1 cellular context compared by ENCODE assay signal in the genomic region with DNA sequence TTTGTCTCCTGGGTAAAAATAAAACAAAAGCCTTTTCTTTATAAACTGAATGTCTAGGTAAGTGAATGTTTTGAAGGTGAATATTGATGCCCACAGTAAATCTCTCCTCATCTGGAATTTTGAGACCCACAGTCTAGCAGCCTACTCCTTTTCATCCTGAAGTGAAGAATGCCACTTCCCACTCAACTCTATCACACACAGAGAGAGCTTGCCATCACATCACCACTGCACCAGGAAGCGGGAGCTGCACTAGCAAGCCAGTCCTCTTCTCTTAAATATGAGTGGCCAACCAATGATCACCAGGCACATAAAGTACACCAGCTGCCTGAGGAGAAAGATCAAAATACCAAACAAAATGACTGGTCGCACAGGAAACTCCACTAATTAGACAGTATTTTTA.
TF ChIP-seq lines count a peak whose summit lies in the region.

No MANE protein-coding gene starts in this region.

TF ChIP-seq in GM23338, 12 proteins besides CTCF, POLR2A, EP300 and RAD21 (continued from another document):
- TF ChIP-seq EZH2phosphoT487 (IDR thresholded peaks at IDR 0.05; ENCODE audit: unreplicated experiment) (no peak), ZNF331 (CRISPR knock-in tag; IDR thresholded peaks at IDR 0.05; ENCODE audit: low read depth) (no peak)
- TF ChIP-seq, protein P1, sequence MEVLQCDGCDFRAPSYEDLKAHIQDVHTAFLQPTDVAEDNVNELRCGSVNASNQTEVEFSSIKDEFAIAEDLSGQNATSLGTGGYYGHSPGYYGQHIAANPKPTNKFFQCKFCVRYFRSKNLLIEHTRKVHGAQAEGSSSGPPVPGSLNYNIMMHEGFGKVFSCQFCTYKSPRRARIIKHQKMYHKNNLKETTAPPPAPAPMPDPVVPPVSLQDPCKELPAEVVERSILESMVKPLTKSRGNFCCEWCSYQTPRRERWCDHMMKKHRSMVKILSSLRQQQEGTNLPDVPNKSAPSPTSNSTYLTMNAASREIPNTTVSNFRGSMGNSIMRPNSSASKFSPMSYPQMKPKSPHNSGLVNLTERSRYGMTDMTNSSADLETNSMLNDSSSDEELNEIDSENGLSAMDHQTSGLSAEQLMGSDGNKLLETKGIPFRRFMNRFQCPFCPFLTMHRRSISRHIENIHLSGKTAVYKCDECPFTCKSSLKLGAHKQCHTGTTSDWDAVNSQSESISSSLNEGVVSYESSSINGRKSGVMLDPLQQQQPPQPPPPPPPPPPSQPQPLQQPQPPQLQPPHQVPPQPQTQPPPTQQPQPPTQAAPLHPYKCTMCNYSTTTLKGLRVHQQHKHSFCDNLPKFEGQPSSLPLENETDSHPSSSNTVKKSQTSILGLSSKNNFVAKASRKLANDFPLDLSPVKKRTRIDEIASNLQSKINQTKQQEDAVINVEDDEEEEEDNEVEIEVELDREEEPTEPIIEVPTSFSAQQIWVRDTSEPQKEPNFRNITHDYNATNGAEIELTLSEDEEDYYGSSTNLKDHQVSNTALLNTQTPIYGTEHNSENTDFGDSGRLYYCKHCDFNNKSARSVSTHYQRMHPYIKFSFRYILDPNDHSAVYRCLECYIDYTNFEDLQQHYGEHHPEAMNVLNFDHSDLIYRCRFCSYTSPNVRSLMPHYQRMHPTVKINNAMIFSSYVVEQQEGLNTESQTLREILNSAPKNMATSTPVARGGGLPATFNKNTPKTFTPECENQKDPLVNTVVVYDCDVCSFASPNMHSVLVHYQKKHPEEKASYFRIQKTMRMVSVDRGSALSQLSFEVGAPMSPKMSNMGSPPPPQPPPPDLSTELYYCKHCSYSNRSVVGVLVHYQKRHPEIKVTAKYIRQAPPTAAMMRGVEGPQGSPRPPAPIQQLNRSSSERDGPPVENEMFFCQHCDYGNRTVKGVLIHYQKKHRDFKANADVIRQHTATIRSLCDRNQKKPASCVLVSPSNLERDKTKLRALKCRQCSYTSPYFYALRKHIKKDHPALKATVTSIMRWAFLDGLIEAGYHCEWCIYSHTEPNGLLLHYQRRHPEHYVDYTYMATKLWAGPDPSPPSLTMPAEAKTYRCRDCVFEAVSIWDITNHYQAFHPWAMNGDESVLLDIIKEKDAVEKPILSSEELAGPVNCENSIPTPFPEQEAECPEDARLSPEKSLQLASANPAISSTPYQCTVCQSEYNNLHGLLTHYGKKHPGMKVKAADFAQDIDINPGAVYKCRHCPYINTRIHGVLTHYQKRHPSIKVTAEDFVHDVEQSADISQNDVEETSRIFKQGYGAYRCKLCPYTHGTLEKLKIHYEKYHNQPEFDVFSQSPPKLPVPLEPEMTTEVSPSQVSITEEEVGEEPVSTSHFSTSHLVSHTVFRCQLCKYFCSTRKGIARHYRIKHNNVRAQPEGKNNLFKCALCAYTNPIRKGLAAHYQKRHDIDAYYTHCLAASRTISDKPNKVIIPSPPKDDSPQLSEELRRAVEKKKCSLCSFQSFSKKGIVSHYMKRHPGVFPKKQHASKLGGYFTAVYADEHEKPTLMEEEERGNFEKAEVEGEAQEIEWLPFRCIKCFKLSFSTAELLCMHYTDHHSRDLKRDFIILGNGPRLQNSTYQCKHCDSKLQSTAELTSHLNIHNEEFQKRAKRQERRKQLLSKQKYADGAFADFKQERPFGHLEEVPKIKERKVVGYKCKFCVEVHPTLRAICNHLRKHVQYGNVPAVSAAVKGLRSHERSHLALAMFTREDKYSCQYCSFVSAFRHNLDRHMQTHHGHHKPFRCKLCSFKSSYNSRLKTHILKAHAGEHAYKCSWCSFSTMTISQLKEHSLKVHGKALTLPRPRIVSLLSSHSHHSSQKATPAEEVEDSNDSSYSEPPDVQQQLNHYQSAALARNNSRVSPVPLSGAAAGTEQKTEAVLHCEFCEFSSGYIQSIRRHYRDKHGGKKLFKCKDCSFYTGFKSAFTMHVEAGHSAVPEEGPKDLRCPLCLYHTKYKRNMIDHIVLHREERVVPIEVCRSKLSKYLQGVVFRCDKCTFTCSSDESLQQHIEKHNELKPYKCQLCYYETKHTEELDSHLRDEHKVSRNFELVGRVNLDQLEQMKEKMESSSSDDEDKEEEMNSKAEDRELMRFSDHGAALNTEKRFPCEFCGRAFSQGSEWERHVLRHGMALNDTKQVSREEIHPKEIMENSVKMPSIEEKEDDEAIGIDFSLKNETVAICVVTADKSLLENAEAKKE (CRISPR knock-in tag; IDR thresholded peaks at IDR 0.05) = no peak
